Comparison of ENCODE assay signal across 12 cellular contexts in the genomic region with DNA sequence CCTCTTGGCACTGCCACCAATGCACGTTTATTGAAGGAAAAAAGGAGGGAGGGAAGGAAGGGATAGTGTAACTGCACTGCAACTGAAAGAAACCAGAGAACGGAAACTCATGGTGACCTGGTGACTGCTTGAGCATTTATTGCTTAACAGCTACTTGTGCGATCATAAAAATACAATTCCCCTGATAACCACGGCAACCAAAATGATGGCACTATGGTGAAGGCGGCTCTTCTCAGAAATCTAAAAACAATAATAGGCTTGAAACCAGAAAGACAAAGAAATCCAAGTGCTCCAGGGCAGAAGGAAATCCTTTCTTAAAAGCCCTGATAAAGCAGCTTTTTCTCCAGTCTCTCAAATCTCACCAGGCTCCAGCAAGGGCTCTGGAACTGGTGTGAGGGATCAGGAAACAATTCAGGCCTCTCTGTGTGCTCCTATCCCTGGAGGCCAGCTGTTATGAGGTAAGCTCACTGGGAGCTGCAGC. TPM values are rescaled to one million over a fixed set of nuclear protein-coding genes. Genes with fewer than 3 reads are reported as not detected.
DNase-seq lines count a peak whose midpoint lies in the region; ATAC-seq, FAIRE-seq and TF ChIP-seq lines count a peak whose summit lies in the region.
"Had no signal": no experiment of that assay in that cellular context is flagged by ENCODE, and none has a peak within 500 bp of the region (broad histone marks: within the 10 kb centered on the region; RNA-seq: fewer than 3 reads in every experiment).

No MANE protein-coding gene starts in this region.

- peaks cover 12% of the 10 kb centered on the region for H3K36me3 ChIP-seq in adipocyte (ENCODE audit: control insufficient read depth, insufficient read depth, low read length, severe bottlenecking)
- H3K36me3 ChIP-seq: left lung had no signal

- peaks cover 0 to 2% (median 0%) of the 10 kb centered on the region in 5 donors for H3K27me3 Mint-ChIP-seq in naive thymus-derived CD8-positive, alpha-beta T cell

- peak overlapping the region; percentile 92 for H3K9ac ChIP-seq in adipocyte (ENCODE audit: low read length)

- peak; percentile 34 for DNase-seq in NCI-H2196 (lab: John Stamatoyannopoulos, UW; ENCODE audit: unreplicated experiment)
- no peak for DNase-seq in NCI-H2196 treated with DMSO at 0.1 percent for 48 hours (lab: John Stamatoyannopoulos, UW; ENCODE audit: unreplicated experiment)
- peak; percentile 58 for DNase-seq in adipocyte (ENCODE audit: low read depth)
- peak; percentile 76 for DNase-seq in iris pigment epithelial cell (ENCODE audit: low read depth)
- DNase-seq in stromal cell of bone marrow (ENCODE audit: low read depth), result peak; percentile 50
- no peak for DNase-seq in GM12892 (ENCODE audit: insufficient read length)
- DNase-seq in GM10266 (ENCODE audit: extremely low spot score), result no peak
- no peak for DNase-seq in naive thymus-derived CD8-positive, alpha-beta T cell
- DNase-seq: activated CD4-positive, alpha-beta T cell treated with anti-CD3 and anti-CD28 coated beads, Interleukin-2, amount 10 ng/mL, durations not matched to agents 7 days and 5 days; cerebellar nuclear complex; left lung had no signal

- H3K27ac Mint-ChIP-seq in naive thymus-derived CD8-positive, alpha-beta T cell, result no peak overlapping the region
- H3K27ac Mint-ChIP-seq: activated CD4-positive, alpha-beta T cell treated with anti-CD3 and anti-CD28 coated beads, Interleukin-2, amount 10 ng/mL, durations not matched to agents 7 days and 5 days had no signal

- POLR2A ChIA-PET in naive thymus-derived CD8-positive, alpha-beta T cell (lab: Charles Lee), result no interaction called here

- H3K4me1 Mint-ChIP-seq in naive thymus-derived CD8-positive, alpha-beta T cell, result peaks cover 7 to 31% (median 21%) of the 10 kb centered on the region in 4 donors

- H3K27me3 ChIP-seq in adipocyte (replicated peaks; ENCODE audit: control insufficient read depth, insufficient read depth, low read length), result no peaks in the 10 kb centered on the region

- H3K9me3 ChIP-seq in adipocyte (ENCODE audit: control insufficient read depth, low read length), result no peaks in the 10 kb centered on the region
- H3K9me3 ChIP-seq: left lung had no signal

- TF ChIP-seq CTCF in GM10266 (IDR thresholded peaks at IDR 0.05; ENCODE audit: control insufficient read depth, insufficient read depth, low read depth, missing control alignments), result no peak

- no peak for TF ChIP-seq POLR2A in GM12892 (IDR thresholded peaks at IDR 0.05; ENCODE audit: low read depth, low read length)

- no peaks in the 10 kb centered on the region for H3K9me3 Mint-ChIP-seq in naive thymus-derived CD8-positive, alpha-beta T cell
- H3K9me3 Mint-ChIP-seq: activated CD4-positive, alpha-beta T cell treated with anti-CD3 and anti-CD28 coated beads, Interleukin-2, amount 10 ng/mL, durations not matched to agents 7 days and 5 days had no signal

- peaks cover 0 to 2% (median 0%) of the 10 kb centered on the region in 3 donors for H3K36me3 Mint-ChIP-seq in naive thymus-derived CD8-positive, alpha-beta T cell

- peaks cover 37% of the 10 kb centered on the region for H3K4me1 ChIP-seq in adipocyte (ENCODE audit: control insufficient read depth, insufficient read depth, low read length)

- no peak for FAIRE-seq in GM12892 (lab: Jason Lieb, UNC)
- FAIRE-seq: A204.1 had no signal

- peak overlapping the region; percentile 86 for H3K4me3 ChIP-seq in adipocyte (ENCODE audit: low read length)
- H3K4me3 ChIP-seq: left lung had no signal

- H3K4me3 Mint-ChIP-seq in naive thymus-derived CD8-positive, alpha-beta T cell, result peak overlapping the region in 2 of 10 donors; percentile 30 to 87

- no peak for ATAC-seq in naive thymus-derived CD8-positive, alpha-beta T cell
- ATAC-seq: left lung had no signal

RNA-seq across cellular contexts. Expression of a gene that starts 1.9 kb away (rescaled TPM):
- polyA plus RNA-seq in GM12892 (2012; ENCODE audit: missing spikeins), result 7.8 TPM
- total RNA-seq in naive thymus-derived CD8-positive, alpha-beta T cell, result 1 to 10 TPM; 1.7 to 2.4 TPM
- under 1 TPM; 0.20 to 0.77 (median 0.40) TPM for polyA plus RNA-seq in naive thymus-derived CD8-positive, alpha-beta T cell

RNA-seq across cellular contexts. Expression of a gene that starts 18.1 kb away (rescaled TPM):
- polyA plus RNA-seq in GM12892 (2012; ENCODE audit: missing spikeins), result 242 TPM
- total RNA-seq in naive thymus-derived CD8-positive, alpha-beta T cell, result 10 to 100 TPM; 46.4 to 48.6 TPM
- 100 to 1,000 TPM; 145 to 176 (median 169) TPM for polyA plus RNA-seq in naive thymus-derived CD8-positive, alpha-beta T cell

Comparison
In these comparisons a context has a peak if more than half of its experiments do, and no peak if none do; other contexts are left out.
1. DNase-seq: peak in NCI-H2196 (single experiment), adipocyte (single experiment), iris pigment epithelial cell (single experiment) and stromal cell of bone marrow (single experiment); none in NCI-H2196 treated with DMSO at 0.1 percent for 48 hours (single experiment), GM12892 (single experiment), GM10266 (single experiment) and naive thymus-derived CD8-positive, alpha-beta T cell (0 of 10).